ENCODE assay signal across 23 cellular contexts in genomic region chr14:92863281-92863680, GRCh38. TPM values are rescaled to one million over a fixed set of nuclear protein-coding genes. Genes with fewer than 3 reads are reported as not detected.
DNase-seq lines count a peak whose midpoint lies in the region; ATAC-seq, FAIRE-seq and TF ChIP-seq lines count a peak whose summit lies in the region.
"Had no signal": no experiment of that assay in that cellular context is flagged by ENCODE, and none has a peak within 500 bp of the region (broad histone marks: within the 10 kb centered on the region; RNA-seq: fewer than 3 reads in every experiment).

No MANE protein-coding gene starts in this region.

- H3K4me3 ChIP-seq in bronchial epithelial cell (ENCODE audit: low read depth, low read length) = no peak overlapping the region
- H3K4me3 ChIP-seq in HAP-1 = no peak overlapping the region
- H3K4me3 ChIP-seq in adrenal gland = no peak overlapping the region
- H3K4me3 ChIP-seq: ascending aorta, left lung, MG63 had no signal

- 60 to 68% (median 64%) methylated on average over 4 of the region's 4 CpGs for WGBS in adrenal gland, 4 donors

- ATAC-seq in HG02884 (IDR thresholded peaks at IDR 0.05; ENCODE audit: unreplicated experiment) (no peak), left ventricle myocardium superior (no peak)
- ATAC-seq: HCT116, left lung, T-helper 17 cell had no signal

- no peaks in the 10 kb centered on the region for H3K9me3 ChIP-seq in HAP-1
- peaks cover 0 to 5% (median 0%) of the 10 kb centered on the region in 3 donors for H3K9me3 ChIP-seq in adrenal gland (replicated peaks in 1 of 3)
- H3K9me3 ChIP-seq: ascending aorta, MG63 had no signal

- DNase-seq in HCEC 1CT (peak; percentile 13), NCI-H1436 (lab: John Stamatoyannopoulos, UW) (peak; percentile 76), NCI-H524 treated with DMSO at 0.1 percent for 48 hours (lab: John Stamatoyannopoulos, UW) (peak; percentile 23), bronchial epithelial cell (ENCODE audit: low read depth) (peak; percentile 73), HAP-1 (ENCODE audit: low spot score in 2 of 2) (no peak), adrenal gland (no peak), left ventricle myocardium superior (no peak)
- DNase-seq: ACHN; activated CD4-positive, alpha-beta T cell treated with anti-CD3 and anti-CD28 coated beads, Interleukin-2, amount 50 U/mL, for 48 hours; activated naive CD4-positive, alpha-beta T cell treated with anti-CD3 and anti-CD28 coated beads, Interleukin-2, amount 10 ng/mL, durations not matched to agents 7 days and 5 days; activated T-cell treated with anti-CD3 and anti-CD28 coated beads, Interleukin-2, amount 50 U/mL, for 24 hours; C1 segment of cervical spinal cord; effector CD4-positive, alpha-beta T cell; glutamatergic neuron; IMR-90; left lung; MG63; NCI-H446; T-helper 17 cell; WERI-Rb-1 had no signal

- no peak for TF ChIP-seq CTCF in bronchial epithelial cell (IDR thresholded peaks at IDR 0.05; ENCODE audit: insufficient read depth, low read length, severe bottlenecking)
- no peak for TF ChIP-seq CTCF in adrenal gland (IDR thresholded peaks at IDR 0.05)

- in situ Hi-C loops in HAP-1 (cut with MboI; ENCODE audit: low sequenced_read_pairs) = no loop called here

- intact Hi-C loops in adrenal gland (cut with DNase I) = no loop called here
- intact Hi-C loops in left ventricle myocardium superior (cut with micrococcal nuclease) = no loop called here

- H3K36me3 ChIP-seq in bronchial epithelial cell (ENCODE audit: control insufficient read depth, insufficient read depth, low read length) = no peaks in the 10 kb centered on the region
- no peaks in the 10 kb centered on the region for H3K36me3 ChIP-seq in HAP-1 (replicated peaks)
- H3K36me3 ChIP-seq in adrenal gland (replicated peaks in 1 of 2) = no peaks in the 10 kb centered on the region
- H3K36me3 ChIP-seq: ascending aorta, left lung, MG63, WERI-Rb-1 had no signal

- TF ChIP-seq POLR2A in adrenal gland (IDR thresholded peaks at IDR 0.05) = no peak

- H3K27ac ChIP-seq in adrenal gland = no peak overlapping the region
- H3K27ac ChIP-seq: ascending aorta, left lung, WERI-Rb-1 had no signal

- H3K4me1 ChIP-seq in HAP-1 (no peaks in the 10 kb centered on the region), adrenal gland (replicated peaks in 1 of 2) (no peaks in the 10 kb centered on the region)
- H3K4me1 ChIP-seq: ascending aorta, left lung had no signal

- H3K27me3 ChIP-seq in bronchial epithelial cell (ENCODE audit: control insufficient read depth, insufficient read depth, low read length) (no peaks in the 10 kb centered on the region), HAP-1 (ENCODE audit: low read depth) (no peaks in the 10 kb centered on the region), adrenal gland (no peaks in the 10 kb centered on the region)
- H3K27me3 ChIP-seq: ascending aorta, left lung, MG63 had no signal

- FAIRE-seq in bronchial epithelial cell (lab: Jason Lieb, UNC) = no peak

RNA-seq across cellular contexts. Expression of gene CHGA, which starts 59.7 kb away (rescaled TPM):
- total RNA-seq in bronchial epithelial cell (not detected in 2 replicates), adrenal gland (1,000 to 10,000 TPM in 1 of 8 donors, 100 to 1,000 TPM in 3, 10 to 100 TPM in 2, under 1 TPM in 1, not detected in 1; 0.54 to 1,182 (median 101) TPM), left ventricle myocardium superior (not detected)
- polyA plus RNA-seq in adrenal gland = 1,000 to 10,000 TPM; 1,038 to 3,883 (median 1,069) TPM
- total RNA-seq: IMR-90, T-helper 17 cell had no signal
- polyA plus RNA-seq: IMR-90 had no signal

Comparison
In these comparisons a context has a peak if more than half of its experiments do, and no peak if none do; other contexts are left out.
1. DNase-seq: peak in HCEC 1CT (single experiment), NCI-H1436 (single experiment), NCI-H524 treated with DMSO at 0.1 percent for 48 hours (single experiment) and bronchial epithelial cell (single experiment); none in HAP-1 (0 of 2), adrenal gland (0 of 7) and left ventricle myocardium superior (single experiment).